In genomic region chr21:46154155-46154954, GRCh38 we compare ENCODE assay signal across 1 cellular context.
TF ChIP-seq lines count a peak whose summit lies in the region.

No MANE protein-coding gene starts in this region.

TF ChIP-seq in HepG2, 621 proteins besides CTCF, POLR2A, EP300 and RAD21 (continued from another document):
- TF ChIP-seq ZNF770 (CRISPR knock-in tag; IDR thresholded peaks at IDR 0.05) (no peak), ASH2L (IDR thresholded peaks at IDR 0.05; ENCODE audit: insufficient read length, low read depth, low read length) (no peak), UBTF (CRISPR knock-in tag; IDR thresholded peaks at IDR 0.05) (no peak), ZBTB37 (CRISPR knock-in tag; IDR thresholded peaks at IDR 0.05) (no peak)
